ENCODE assay signal across 36 cellular contexts in genomic region chr2:15186118-15186517, GRCh38.
DNase-seq lines count a peak whose midpoint lies in the region; ATAC-seq, FAIRE-seq and TF ChIP-seq lines count a peak whose summit lies in the region.
"Had no signal": no experiment of that assay in that cellular context is flagged by ENCODE, and none has a peak within 500 bp of the region (broad histone marks: within the 10 kb centered on the region; RNA-seq: fewer than 3 reads in every experiment).

No MANE protein-coding gene starts in this region.

- H3K79me2 ChIP-seq in HepG2 (ENCODE audit: insufficient read depth, low read length) (no peaks in the 10 kb centered on the region), K562 (ENCODE audit: control insufficient read depth, insufficient read depth, low read length) (no peaks in the 10 kb centered on the region), mesendoderm (ENCODE audit: control insufficient read depth, insufficient read depth, low read length) (no peaks in the 10 kb centered on the region)

- H3K18ac ChIP-seq in IMR-90 (ENCODE audit: low read depth, low read length) (no peak overlapping the region), mesendoderm (ENCODE audit: low read length) (peak overlapping the region; percentile 9)

- TF ChIP-seq EP300 in HepG2 (IDR thresholded peaks at IDR 0.05; ENCODE audit: low read depth in 2 of 2, low read length in 2 of 2) = no peak
- no peak for TF ChIP-seq EP300 in HepG2 (CRISPR knock-in tag; IDR thresholded peaks at IDR 0.05; ENCODE audit: borderline replicate concordance)
- TF ChIP-seq EP300 in K562 (IDR thresholded peaks at IDR 0.05; ENCODE audit: low read length) = no peak

- no peak overlapping the region for H4K91ac ChIP-seq in IMR-90 (ENCODE audit: insufficient read depth, low read depth, low read length)

- no peak overlapping the region for H4K8ac ChIP-seq in IMR-90 (ENCODE audit: low read depth in 2 of 2, low read length in 2 of 2)
- no peak overlapping the region for H4K8ac ChIP-seq in mesendoderm (ENCODE audit: low read depth, low read length)

- H2AFZ ChIP-seq in HepG2 (ENCODE audit: low read length) (no peak overlapping the region), IMR-90 (replicated peaks; ENCODE audit: low read length, poor library complexity) (no peak overlapping the region), K562 (ENCODE audit: low read depth, low read length) (no peak overlapping the region)

- no peaks in the 10 kb centered on the region for H3K9me3 Mint-ChIP-seq in CD8-positive, alpha-beta T cell
- H3K9me3 Mint-ChIP-seq: CD14-positive monocyte; CD4-positive, alpha-beta memory T cell; CD4-positive, alpha-beta T cell; CD4-positive, CD25-positive, alpha-beta regulatory T cell; CD8-positive, alpha-beta memory T cell had no signal

- BruUV-seq in HepG2 (replicated peaks; lab: Mats Ljungman, UMichigan) = no TSS peak
- no TSS peak for BruUV-seq in IMR-90 (replicated peaks; lab: Mats Ljungman, UMichigan)
- no TSS peak for BruUV-seq in K562 (replicated peaks; lab: Mats Ljungman, UMichigan)

- H2AK9ac ChIP-seq in IMR-90 (replicated peaks; ENCODE audit: low read depth, low read length, poor library complexity) = no peak overlapping the region

- dilution Hi-C loops in IMR-90 (cut with HindIII; ENCODE audit: low sequenced_read_pairs, unreplicated experiment) = no loop called here

- intact Hi-C loops in HepG2 (cut with micrococcal nuclease; ENCODE audit: unreplicated experiment) = no loop called here
- intact Hi-C loops in right lobe of liver (cut with DNase I) = no loop called here
- intact Hi-C loops in IMR-90 (cut with micrococcal nuclease) = no loop called here
- intact Hi-C loops in K562 (cut with micrococcal nuclease) = no loop called here
- intact Hi-C loops in CD8-positive, alpha-beta T cell (cut with DNase I, micrococcal nuclease) = no loop called here

- H2BK15ac ChIP-seq in IMR-90 (ENCODE audit: low read depth, low read length) (no peak overlapping the region), mesendoderm (replicated peaks; ENCODE audit: low read depth) (peak overlapping the region; percentile 57)

- H2BK20ac ChIP-seq in IMR-90 (ENCODE audit: low read depth, low read length) = no peak overlapping the region

- H3K79me1 ChIP-seq in IMR-90 (ENCODE audit: low read depth in 1 of 2, low read length in 2 of 2) = no peaks in the 10 kb centered on the region; a peak in 1 of 4 replicates
- H3K79me1 ChIP-seq in mesendoderm (ENCODE audit: low read length) = no peaks in the 10 kb centered on the region

- no peak overlapping the region for H3K14ac ChIP-seq in IMR-90 (replicated peaks; ENCODE audit: low read depth, low read length)

- H2AK5ac ChIP-seq in IMR-90 (ENCODE audit: low read depth, low read length) (no peak overlapping the region), mesendoderm (ENCODE audit: low read length) (no peak overlapping the region)

- CTCF ChIA-PET in HepG2 (lab: Yijun Ruan, JAX; ENCODE audit: low intra/inter-chr PET ratio, low total read pairs) = no interaction called here
- CTCF ChIA-PET in IMR-90 (lab: Yijun Ruan, JAX) = interaction anchor here (0.6 to 0.7 kb wide), 2 partner anchors 231 to 1516 kb away, joined by 3 read pairs; no protein-coding TSS in a partner anchor
- CTCF ChIA-PET in K562 (lab: Yijun Ruan, JAX; ENCODE audit: low intra/inter-chr PET ratio) = no interaction called here
- CTCF ChIA-PET in CD8-positive, alpha-beta T cell (lab: Charles Lee) = no interaction called here

- H3K27me3 Mint-ChIP-seq in CD8-positive, alpha-beta T cell (ENCODE audit: low read depth) = no peaks in the 10 kb centered on the region
- H3K27me3 Mint-ChIP-seq: B cell; CD4-positive, alpha-beta memory T cell; CD4-positive, alpha-beta T cell; CD4-positive, CD25-positive, alpha-beta regulatory T cell; CD8-positive, alpha-beta memory T cell had no signal

- H3K4me3 ChIP-seq in HepG2 (replicated peaks in 1 of 3; ENCODE audit: insufficient read depth in 1 of 3, low read depth in 2 of 3, low read length in 3 of 3) = no peak overlapping the region
- H3K4me3 ChIP-seq in right lobe of liver = no peak overlapping the region
- H3K4me3 ChIP-seq in IMR-90 (ENCODE audit: insufficient read depth, low read depth, low read length) = no peak overlapping the region
- H3K4me3 ChIP-seq in K562 = no peak overlapping the region
- H3K4me3 ChIP-seq in mesendoderm (ENCODE audit: low read length) = no peak overlapping the region
- no peak overlapping the region for H3K4me3 ChIP-seq in CD8-positive, alpha-beta T cell (ENCODE audit: low read depth, low read length)
- H3K4me3 ChIP-seq in SJCRH30 = no peak overlapping the region
- H3K4me3 ChIP-seq: A549; BLaER1; BLaER1 treated with 17β-estradiol and CSF1 and Interleukin-3, amounts not matched to agents 10 nM and 100 nM had no signal

- no peaks in the 10 kb centered on the region for H4K20me1 ChIP-seq in HepG2 (ENCODE audit: insufficient read depth, low read length)
- no peaks in the 10 kb centered on the region for H4K20me1 ChIP-seq in IMR-90 (ENCODE audit: insufficient read depth, low read length)
- no peaks in the 10 kb centered on the region for H4K20me1 ChIP-seq in K562 (replicated peaks; ENCODE audit: control insufficient read depth, insufficient read depth, low read length)
- H4K20me1 ChIP-seq: BLaER1; BLaER1 treated with 17β-estradiol and CSF1 and Interleukin-3, amounts not matched to agents 10 nM and 100 nM had no signal

- no peak overlapping the region for H3K27ac Mint-ChIP-seq in CD8-positive, alpha-beta T cell
- H3K27ac Mint-ChIP-seq: B cell; CD14-positive monocyte; CD4-positive, alpha-beta memory T cell; CD4-positive, alpha-beta T cell; CD8-positive, alpha-beta memory T cell had no signal

- H3K9me3 ChIP-seq in HepG2 (ENCODE audit: low read length) (no peaks in the 10 kb centered on the region), right lobe of liver (no peaks in the 10 kb centered on the region), IMR-90 (ENCODE audit: control insufficient read depth, insufficient read depth, low read length) (no peaks in the 10 kb centered on the region), K562 (replicated peaks; ENCODE audit: control insufficient read depth, insufficient read depth, low read depth, low read length) (no peaks in the 10 kb centered on the region), SJCRH30 (replicated peaks) (no peaks in the 10 kb centered on the region)
- H3K9me3 ChIP-seq in CD8-positive, alpha-beta T cell (ENCODE audit: low read length) = no peaks in the 10 kb centered on the region
- H3K9me3 ChIP-seq: A549; BE2C; BLaER1; BLaER1 treated with 17β-estradiol and CSF1 and Interleukin-3, amounts not matched to agents 10 nM and 100 nM; Caco-2 had no signal

- H3K56ac ChIP-seq in IMR-90 (ENCODE audit: extremely low read depth, insufficient read depth, low read length) = no peak overlapping the region
- H3K56ac ChIP-seq in mesendoderm (ENCODE audit: low read length) = no peak overlapping the region

- H3K27ac ChIP-seq in HepG2 (ENCODE audit: extremely low read length, insufficient read depth, low read length) (no peak overlapping the region), right lobe of liver (no peak overlapping the region), IMR-90 (ENCODE audit: insufficient read depth, low read length) (no peak overlapping the region), K562 (ENCODE audit: extremely low read depth, low read depth, low read length) (no peak overlapping the region), mesendoderm (ENCODE audit: low read depth, low read length) (no peak overlapping the region), SJCRH30 (no peak overlapping the region)
- no peak overlapping the region for H3K27ac ChIP-seq in CD8-positive, alpha-beta T cell (ENCODE audit: low read depth, low read length)
- H3K27ac ChIP-seq: 22Rv1; A549; BLaER1; BLaER1 treated with 17β-estradiol and CSF1 and Interleukin-3, amounts not matched to agents 10 nM and 100 nM; C4-2B had no signal

- H3K36me3 ChIP-seq in HepG2 (replicated peaks in 1 of 2; ENCODE audit: control insufficient read depth in 1 of 2, insufficient read depth in 2 of 2, low read length in 2 of 2) = peaks cover 2 to 22% of the 10 kb centered on the region in 2 experiments
- peaks cover 0 to 6% (median 0%) of the 10 kb centered on the region in 4 donors for H3K36me3 ChIP-seq in right lobe of liver
- no peaks in the 10 kb centered on the region; the same call in 1 of the 2 replicates for H3K36me3 ChIP-seq in IMR-90 (ENCODE audit: control insufficient read depth, insufficient read depth, low read length)
- H3K36me3 ChIP-seq in K562 (ENCODE audit: control insufficient read depth, insufficient read depth, low read length) = peaks cover 89% of the 10 kb centered on the region
- H3K36me3 ChIP-seq in mesendoderm (ENCODE audit: control insufficient read depth, insufficient read depth, low read length) = no peaks in the 10 kb centered on the region
- no peaks in the 10 kb centered on the region for H3K36me3 ChIP-seq in CD8-positive, alpha-beta T cell (ENCODE audit: insufficient read depth, low read length)
- 0 out of 2 replicates have a peak, but pooled peaks cover 3% of the 10 kb centered on the region for H3K36me3 ChIP-seq in SJCRH30
- H3K36me3 ChIP-seq: BE2C had no signal

- 98% methylated on average over 2 of the region's 2 CpGs for WGBS in HepG2 (ENCODE audit: low lambda C conversion rate)
- WGBS in right lobe of liver (ENCODE audit: insufficient coverage, low coverage, low lambda C conversion rate, missing lambda C conversion rate) = 94% methylated on average over 2 of the region's 2 CpGs
- no CpG with 5 or more reads among the region's 2 CpGs for WGBS in IMR-90 (ENCODE audit: extremely low coverage in 2 of 2, insufficient read length in 1 of 2), 2 experiments
- WGBS in K562 (ENCODE audit: insufficient coverage, low coverage, missing lambda C conversion rate) = 89% methylated on average over 2 of the region's 2 CpGs
- no CpG with 5 or more reads among the region's 2 CpGs for WGBS in mesendoderm (ENCODE audit: extremely low coverage, insufficient coverage, low lambda C conversion rate)

- H3K23ac ChIP-seq in IMR-90 (ENCODE audit: low read depth, low read length) = no peak overlapping the region
- no peak overlapping the region for H3K23ac ChIP-seq in mesendoderm (ENCODE audit: low read length)

- H3K4me1 ChIP-seq in HepG2 (ENCODE audit: insufficient read depth, low read length) (no peaks in the 10 kb centered on the region), right lobe of liver (no peaks in the 10 kb centered on the region), IMR-90 (ENCODE audit: control insufficient read depth, insufficient read depth, low read length) (no peaks in the 10 kb centered on the region; the same call in 1 of the 2 replicates), K562 (replicated peaks in 1 of 2; ENCODE audit: control insufficient read depth in 2 of 2, insufficient read depth in 2 of 2, low read length in 2 of 2) (no peaks in the 10 kb centered on the region), mesendoderm (ENCODE audit: control insufficient read depth, low read depth, low read length) (peaks cover 4% of the 10 kb centered on the region), SJCRH30 (no peaks in the 10 kb centered on the region)
- H3K4me1 ChIP-seq in CD8-positive, alpha-beta T cell (ENCODE audit: insufficient read depth, low read length) = no peaks in the 10 kb centered on the region
- H3K4me1 ChIP-seq: A549; BE2C; BLaER1; BLaER1 treated with 17β-estradiol and CSF1 and Interleukin-3, amounts not matched to agents 10 nM and 100 nM; Caco-2 had no signal

- H4K5ac ChIP-seq in IMR-90 (ENCODE audit: low read depth, low read length) (no peak overlapping the region), mesendoderm (ENCODE audit: low read length) (no peak overlapping the region)

- H2BK5ac ChIP-seq in IMR-90 (ENCODE audit: low read depth, low read length, poor library complexity, severe bottlenecking) (no peak overlapping the region), mesendoderm (ENCODE audit: low read length) (no peak overlapping the region)

- H3K9me1 ChIP-seq in IMR-90 (ENCODE audit: insufficient read depth, low read length) (peaks cover 8% of the 10 kb centered on the region), K562 (ENCODE audit: control insufficient read depth, insufficient read depth, low read length) (no peaks in the 10 kb centered on the region)

- TF ChIP-seq CTCF in HepG2 (CRISPR knock-in tag; IDR thresholded peaks at IDR 0.05) = no peak
- no peak for TF ChIP-seq CTCF in right lobe of liver (IDR thresholded peaks at IDR 0.05)
- no peak for TF ChIP-seq CTCF in IMR-90 (conservative IDR thresholded peaks at IDR 0.05; ENCODE audit: low read depth, low read length)
- no peak for TF ChIP-seq CTCF in K562 (IDR thresholded peaks at IDR 0.05 in 2 of 3, conservative IDR thresholded peaks at IDR 0.05 in 1 of 3; ENCODE audit: insufficient read depth in 2 of 3, low read depth in 1 of 3, low read length in 3 of 3)
- TF ChIP-seq CTCF in CD8-positive, alpha-beta T cell (IDR thresholded peaks at IDR 0.05) = no peak

- H3K4ac ChIP-seq in IMR-90 (ENCODE audit: low read depth, low read length) (no peak overlapping the region), mesendoderm (ENCODE audit: low read depth, low read length) (no peak overlapping the region)

- in situ Hi-C loops in HepG2 (cut with HindIII; ENCODE audit: extremely low pct_ligation_motif_present, low pct_unique_long_range_greater_than_20kb) (no loop called here), IMR-90 (cut with MboI; ENCODE audit: low sequenced_read_pairs) (no loop called here), K562 (cut with MboI) (no loop called here)

- H3K4me2 ChIP-seq in HepG2 (ENCODE audit: low read depth, low read length) (no peak overlapping the region), IMR-90 (ENCODE audit: low read depth, low read length) (no peak overlapping the region), K562 (ENCODE audit: insufficient read depth, low read length) (no peak overlapping the region), mesendoderm (ENCODE audit: low read length) (no peak overlapping the region)
- H3K4me2 ChIP-seq: A549; BLaER1; BLaER1 treated with 17β-estradiol and CSF1 and Interleukin-3, amounts not matched to agents 10 nM and 100 nM had no signal

- POLR2A ChIA-PET in HepG2 (lab: Yijun Ruan, JAX) = no interaction called here
- POLR2A ChIA-PET in IMR-90 (lab: Charles Lee; ENCODE audit: unreplicated experiment) = no interaction called here
- POLR2A ChIA-PET in K562 (lab: Yijun Ruan, JAX) = interaction anchor here (1.0 kb wide), 1 partner anchor 11 kb away, joined by 3 read pairs; no protein-coding TSS in a partner anchor
- POLR2A ChIA-PET in CD8-positive, alpha-beta T cell (lab: Charles Lee) = no interaction called here

- DNase-seq in HepG2 (ENCODE audit: low spot score) (no peak), right lobe of liver (no peak), IMR-90 (no peak), K562 (ENCODE audit: extremely low read depth in 1 of 4, low spot score in 3 of 4) (no peak), mesendoderm (no peak), SJCRH30 (no peak)
- no peak for DNase-seq in CD8-positive, alpha-beta T cell
- DNase-seq: 8988T; ACHN; AML-193; BE2C; C1 segment of cervical spinal cord; Caco-2; Calu3; CD4-positive, alpha-beta memory T cell; CD4-positive, alpha-beta T cell; CD4-positive, CD25-positive, alpha-beta regulatory T cell; CD8-positive, alpha-beta memory T cell; COR-L47; DMS 273 treated with DMSO at 0.1 percent for 48 hours; DMS153; DMS53; DMS79; DMS79 treated with DMSO at 0.1 percent for 48 hours; DND-41; EL had no signal

- TF ChIP-seq POLR2A in HepG2 (IDR thresholded peaks at IDR 0.05; ENCODE audit: insufficient read depth in 1 of 2, low read depth in 2 of 2, low read length in 2 of 2) (no peak), right lobe of liver (IDR thresholded peaks at IDR 0.05) (no peak), IMR-90 (IDR thresholded peaks at IDR 0.05; ENCODE audit: low read depth, low read length) (no peak), K562 (conservative IDR thresholded peaks at IDR 0.05) (no peak)

- FAIRE-seq in HepG2 (lab: Jason Lieb, UNC) (no peak), K562 (lab: Jason Lieb, UNC) (no peak)
- FAIRE-seq: A204.1, D721Med had no signal

- H2BK120ac ChIP-seq in IMR-90 (ENCODE audit: low read depth, low read length) = no peak overlapping the region
- no peak overlapping the region for H2BK120ac ChIP-seq in mesendoderm (ENCODE audit: low read depth, low read length)

- no peaks in the 10 kb centered on the region for H3K4me1 Mint-ChIP-seq in CD8-positive, alpha-beta T cell (ENCODE audit: low read depth)
- H3K4me1 Mint-ChIP-seq: B cell; CD14-positive monocyte; CD4-positive, CD25-positive, alpha-beta regulatory T cell had no signal

- H3K9ac ChIP-seq in HepG2 (ENCODE audit: insufficient read depth, low read depth, low read length) = no peak overlapping the region
- H3K9ac ChIP-seq in IMR-90 (ENCODE audit: low read depth, low read length) = no peak overlapping the region
- no peak overlapping the region for H3K9ac ChIP-seq in K562 (ENCODE audit: insufficient read depth in 1 of 2, low read depth in 2 of 2, low read length in 2 of 2)
- H3K9ac ChIP-seq in mesendoderm (ENCODE audit: low read length) = no peak overlapping the region
- H3K9ac ChIP-seq: BLaER1; BLaER1 treated with 17β-estradiol and CSF1 and Interleukin-3, amounts not matched to agents 10 nM and 100 nM had no signal

- TF ChIP-seq RAD21 in HepG2 (CRISPR knock-in tag; IDR thresholded peaks at IDR 0.05) = no peak
- TF ChIP-seq RAD21 in IMR-90 (IDR thresholded peaks at IDR 0.05; ENCODE audit: low read length) = no peak
- TF ChIP-seq RAD21 in K562 (CRISPR knock-in tag; conservative IDR thresholded peaks at IDR 0.05 in 1 of 2, IDR thresholded peaks at IDR 0.05 in 1 of 2) = no peak

- no peak for ATAC-seq in HepG2
- no peak for ATAC-seq in right lobe of liver
- ATAC-seq in IMR-90 (ENCODE audit: low read depth) = no peak
- no peak for ATAC-seq in K562
- ATAC-seq in GM21526 (IDR thresholded peaks at IDR 0.05; ENCODE audit: low FRiP score, unreplicated experiment) = no peak
- no peak for ATAC-seq in CD8-positive, alpha-beta T cell
- ATAC-seq: A549 had no signal

- peaks cover 69% of the 10 kb centered on the region for H3K36me3 Mint-ChIP-seq in CD8-positive, alpha-beta T cell

- H3K4me3 Mint-ChIP-seq in CD8-positive, alpha-beta T cell = no peak overlapping the region
- H3K4me3 Mint-ChIP-seq: B cell; CD14-positive monocyte; CD4-positive, alpha-beta memory T cell; CD4-positive, alpha-beta T cell; CD4-positive, CD25-positive, alpha-beta regulatory T cell; CD8-positive, alpha-beta memory T cell had no signal

- no peaks in the 10 kb centered on the region for H3K27me3 ChIP-seq in HepG2 (ENCODE audit: control insufficient read depth in 1 of 2, insufficient read depth in 2 of 2, low read length in 2 of 2)
- no peaks in the 10 kb centered on the region for H3K27me3 ChIP-seq in right lobe of liver
- H3K27me3 ChIP-seq in IMR-90 (ENCODE audit: control insufficient read depth, insufficient read depth, low read length) = no peaks in the 10 kb centered on the region
- H3K27me3 ChIP-seq in K562 (ENCODE audit: control insufficient read depth in 2 of 2, insufficient read depth in 2 of 2, low read length in 2 of 2) = no peaks in the 10 kb centered on the region
- H3K27me3 ChIP-seq in mesendoderm (ENCODE audit: insufficient read depth, low read length, poor library complexity) = no peaks in the 10 kb centered on the region
- no peaks in the 10 kb centered on the region for H3K27me3 ChIP-seq in CD8-positive, alpha-beta T cell (ENCODE audit: insufficient read depth, low read length)
- H3K27me3 ChIP-seq in SJCRH30 = no peaks in the 10 kb centered on the region
- H3K27me3 ChIP-seq: BE2C; BLaER1; BLaER1 treated with 17β-estradiol and CSF1 and Interleukin-3, amounts not matched to agents 10 nM and 100 nM had no signal

Comparison
In these comparisons a context has a peak if more than half of its experiments do, and no peak if none do; other contexts are left out.
1. Of the 241 proteins assayed by ChIP-seq in both HepG2 and K562: peak only in HepG2: none; only in K562: none; in both: CEBPB; in neither: 239; mixed calls (peak in some experiments, not most) for 1.